ENCODE assay signal across 25 cellular contexts in the genomic region with DNA sequence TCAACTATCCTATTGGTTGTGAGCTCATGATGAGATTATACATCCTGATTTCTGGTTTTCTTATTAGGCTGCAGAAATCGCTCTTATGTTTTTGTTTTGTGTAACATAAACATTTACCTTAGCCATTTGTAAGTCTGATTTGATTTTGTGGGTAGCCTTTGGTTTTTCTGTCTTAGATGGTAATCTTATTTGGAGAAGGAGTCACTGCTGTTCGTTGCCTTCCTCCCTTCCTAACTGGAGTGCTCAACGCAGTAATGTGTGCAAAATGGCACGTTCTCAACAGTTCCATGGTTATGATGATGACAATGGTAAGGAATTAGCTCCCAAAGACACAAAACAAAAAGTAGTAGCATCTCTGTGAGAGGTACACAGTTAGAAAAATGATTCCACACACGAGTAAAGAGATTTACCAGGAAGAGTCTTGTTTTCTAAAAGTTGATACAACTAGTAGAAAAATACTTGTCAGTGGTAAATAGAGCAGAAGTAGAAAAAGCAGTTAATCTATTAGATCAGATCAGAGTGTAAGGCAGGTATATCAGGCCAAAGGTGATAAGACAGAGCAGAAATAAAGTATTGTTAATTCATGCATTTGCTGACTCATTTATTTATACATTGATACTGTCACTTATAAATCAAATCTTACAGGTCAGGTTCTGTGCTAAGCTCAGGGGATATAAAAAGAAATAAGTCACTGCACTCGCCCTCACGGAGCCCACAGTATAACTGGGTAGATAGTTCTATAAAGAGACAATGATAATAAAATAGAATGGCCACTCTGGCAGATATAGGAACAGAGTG.
DNase-seq lines count a peak whose midpoint lies in the region; ATAC-seq, FAIRE-seq and TF ChIP-seq lines count a peak whose summit lies in the region.
"Had no signal": no experiment of that assay in that cellular context is flagged by ENCODE, and none has a peak within 500 bp of the region (broad histone marks: within the 10 kb centered on the region; RNA-seq: fewer than 3 reads in every experiment).

No MANE protein-coding gene starts in this region.

- CTCF ChIA-PET in endothelial cell of umbilical vein (lab: Charles Lee): interaction anchor here (1.2 to 5.2 kb wide), 16 partner anchors 9 to 1409 kb away, joined by 3 to 119 read pairs (median 17); a partner anchor contains a TSS

- no peak overlapping the region for H3K27ac Mint-ChIP-seq in HFFc6
- H3K27ac Mint-ChIP-seq: CD8-positive, alpha-beta T cell; T-cell had no signal

- H3K4me3 Mint-ChIP-seq in HFFc6: 0 out of 2 replicates have a peak overlapping the region, but pooled peaks have one; percentile 3
- H3K4me3 Mint-ChIP-seq: CD8-positive, alpha-beta T cell; T-cell had no signal

- TF ChIP-seq CTCF in HFFc6 (IDR thresholded peaks at IDR 0.05) (no peak), endothelial cell of umbilical vein (IDR thresholded peaks at IDR 0.05; ENCODE audit: extremely low read depth in 1 of 2, insufficient read depth in 1 of 2, low read depth in 1 of 2, low read length in 2 of 2) (no peak)

- peaks cover 47% of the 10 kb centered on the region for H3K4me1 Mint-ChIP-seq in HFFc6 (ENCODE audit: low read depth)
- H3K4me1 Mint-ChIP-seq: T-cell had no signal

- FAIRE-seq in endothelial cell of umbilical vein (lab: Jason Lieb, UNC): no peak
- FAIRE-seq: G401.6, GM18507, K562 had no signal

- DNase-seq in HFFc6 (peak; percentile 1), RPMI7951 (ENCODE audit: low read depth) (peak; percentile 26), endothelial cell of umbilical vein (ENCODE audit: low read depth, low spot score) (no peak), NCI-H69 (lab: John Stamatoyannopoulos, UW) (no peak), NCI-H526 treated with DMSO at 0.1 percent for 48 hours (lab: John Stamatoyannopoulos, UW) (no peak)
- DNase-seq in stimulated activated naive CD8-positive, alpha-beta T cell treated with anti-CD3 and anti-CD28 coated beads, Interleukin-15, Interleukin-2, amounts not matched to agents 100 U/mL and 50 U/mL, for 24 hours: no peak
- DNase-seq: C1 segment of cervical spinal cord; CD8-positive, alpha-beta T cell; DMS153; H7; NCI-H1105; NCI-H146; NCI-H2029; NCI-H2227 treated with DMSO at 0.1 percent for 48 hours; NCI-H510A; NCI-H82; RPMI8226; SHP77; T-cell had no signal

- H3K27ac ChIP-seq in ACC112 (ENCODE audit: low read depth, low read length) (no peak overlapping the region), endothelial cell of umbilical vein (ENCODE audit: insufficient read depth, low read depth, low read length) (no peak overlapping the region)
- H3K27ac ChIP-seq: SK-N-MC had no signal

- peaks cover 10% of the 10 kb centered on the region for H3K4me1 ChIP-seq in ACC112 (ENCODE audit: control insufficient read depth, insufficient read depth, low read length, unreplicated experiment)
- H3K4me1 ChIP-seq in endothelial cell of umbilical vein (ENCODE audit: control insufficient read depth, extremely low read depth, insufficient read depth, low read length): peaks cover 9% of the 10 kb centered on the region

- no peaks in the 10 kb centered on the region for H3K27me3 ChIP-seq in ACC112 (ENCODE audit: insufficient read depth, low read length)
- no peaks in the 10 kb centered on the region for H3K27me3 ChIP-seq in endothelial cell of umbilical vein (ENCODE audit: control insufficient read depth in 2 of 2, insufficient read depth in 2 of 2, low read length in 2 of 2)

- peak overlapping the region; percentile 41 for H3K4me2 ChIP-seq in endothelial cell of umbilical vein (ENCODE audit: insufficient read depth, low read length)

- no peaks in the 10 kb centered on the region for H3K9me1 ChIP-seq in endothelial cell of umbilical vein (replicated peaks; ENCODE audit: control insufficient read depth, extremely low read depth, insufficient read depth, low read length)

- H3K36me3 ChIP-seq in ACC112 (ENCODE audit: insufficient read depth, low read length) (no peaks in the 10 kb centered on the region), endothelial cell of umbilical vein (ENCODE audit: control insufficient read depth in 2 of 2, extremely low read depth in 1 of 2, insufficient read depth in 2 of 2, low read length in 2 of 2) (no peaks in the 10 kb centered on the region)

- intact Hi-C loops in endothelial cell of umbilical vein (cut with micrococcal nuclease): loop anchor here (1.0 to 5.0 kb wide), 2 partner anchors 368 to 476 kb away; no protein-coding TSS in a partner anchor

- no peaks in the 10 kb centered on the region for H4K20me1 ChIP-seq in endothelial cell of umbilical vein (replicated peaks; ENCODE audit: control insufficient read depth, extremely low read depth, insufficient read depth, low read length)

- POLR2A ChIA-PET in endothelial cell of umbilical vein (lab: Charles Lee): no interaction called here

- no peak for TF ChIP-seq POLR2A in endothelial cell of umbilical vein (IDR thresholded peaks at IDR 0.05; ENCODE audit: low read depth, low read length)

- no peaks in the 10 kb centered on the region; the same call in 1 of the 2 replicates for H3K27me3 Mint-ChIP-seq in HFFc6 (ENCODE audit: insufficient read depth)

- H3K9ac ChIP-seq in endothelial cell of umbilical vein (replicated peaks; ENCODE audit: extremely low read depth, insufficient read depth, low read length): no peak overlapping the region

- H2AFZ ChIP-seq in ACC112 (ENCODE audit: low read length, unreplicated experiment) (peak overlapping the region; percentile 28), endothelial cell of umbilical vein (ENCODE audit: low read depth, low read length) (peak overlapping the region; percentile 66)

- no TSS peak for BruUV-seq in endothelial cell of umbilical vein (replicated peaks; lab: Mats Ljungman, UMichigan)

- H3K79me2 ChIP-seq in ACC112 (ENCODE audit: control insufficient read depth, insufficient read depth, low read length, unreplicated experiment) (no peaks in the 10 kb centered on the region), endothelial cell of umbilical vein (ENCODE audit: control insufficient read depth, insufficient read depth, low read length) (no peaks in the 10 kb centered on the region)

- no peaks in the 10 kb centered on the region for H3K9me3 ChIP-seq in endothelial cell of umbilical vein (replicated peaks; ENCODE audit: control insufficient read depth, insufficient read depth, low read length)

- no peak overlapping the region for H3K4me3 ChIP-seq in ACC112 (ENCODE audit: low read depth, low read length)
- no peak overlapping the region for H3K4me3 ChIP-seq in endothelial cell of umbilical vein (replicated peaks in 1 of 3; ENCODE audit: insufficient read depth in 1 of 3, low read depth in 1 of 3, low read length in 3 of 3)
- H3K4me3 ChIP-seq: K562, SK-N-MC had no signal

- H3K36me3 Mint-ChIP-seq in HFFc6 (ENCODE audit: low read depth): no peaks in the 10 kb centered on the region
- H3K36me3 Mint-ChIP-seq: CD8-positive, alpha-beta T cell; T-cell had no signal

- ATAC-seq in stimulated activated naive CD8-positive, alpha-beta T cell treated with anti-CD3 and anti-CD28 coated beads, Interleukin-15, Interleukin-2, amounts not matched to agents 100 U/mL and 50 U/mL, for 24 hours: no peak
- ATAC-seq in HG03159 (IDR thresholded peaks at IDR 0.05; ENCODE audit: unreplicated experiment): no peak
- ATAC-seq: CD8-positive, alpha-beta T cell; K562; T-cell had no signal

- dilution Hi-C loops in endothelial cell of umbilical vein (cut with MboI; ENCODE audit: extremely low pct_ligation_motif_present, low sequenced_read_pairs): no loop called here

- no peaks in the 10 kb centered on the region for H3K9me3 Mint-ChIP-seq in HFFc6
- H3K9me3 Mint-ChIP-seq: CD8-positive, alpha-beta T cell; T-cell had no signal

TF ChIP-seq in endothelial cell of umbilical vein, 7 proteins besides CTCF, POLR2A, EP300 and RAD21:
- TF ChIP-seq POLR2AphosphoS5 (IDR thresholded peaks at IDR 0.05; ENCODE audit: insufficient read depth, low read depth, low read length): no peak
- TF ChIP-seq GATA2 (IDR thresholded peaks at IDR 0.05; ENCODE audit: insufficient read depth, insufficient read length, low read depth, low read length): peak; percentile 68
- no peak for TF ChIP-seq EZH2 (IDR thresholded peaks at IDR 0.05; ENCODE audit: borderline replicate concordance, low read depth, low read length, severe bottlenecking)
- TF ChIP-seq MYC (IDR thresholded peaks at IDR 0.05; ENCODE audit: low read depth, low read length): no peak
- no peak for TF ChIP-seq FOS (IDR thresholded peaks at IDR 0.05; ENCODE audit: borderline replicate concordance, insufficient read depth, low read length)
- no peak for TF ChIP-seq JUN (IDR thresholded peaks at IDR 0.05; ENCODE audit: borderline replicate concordance, insufficient read depth, insufficient read length, low read depth)
- TF ChIP-seq, protein P1, sequence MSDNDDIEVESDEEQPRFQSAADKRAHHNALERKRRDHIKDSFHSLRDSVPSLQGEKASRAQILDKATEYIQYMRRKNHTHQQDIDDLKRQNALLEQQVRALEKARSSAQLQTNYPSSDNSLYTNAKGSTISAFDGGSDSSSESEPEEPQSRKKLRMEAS (IDR thresholded peaks at IDR 0.05; ENCODE audit: insufficient read depth, insufficient read length): no peak

Comparison
In these comparisons a context has a peak if more than half of its experiments do, and no peak if none do; other contexts are left out.
1. DNase-seq: peak in HFFc6 (single experiment) and RPMI7951 (single experiment); none in endothelial cell of umbilical vein (single experiment), NCI-H69 (single experiment), stimulated activated naive CD8-positive, alpha-beta T cell treated with anti-CD3 and anti-CD28 coated beads, Interleukin-15, Interleukin-2, amounts not matched to agents 100 U/mL and 50 U/mL, for 24 hours (single experiment) and NCI-H526 treated with DMSO at 0.1 percent for 48 hours (single experiment).